18 cellular contexts compared by ENCODE assay signal in genomic region chr14:91935621-91936020, GRCh38. TPM values are rescaled to one million over a fixed set of nuclear protein-coding genes. Genes with fewer than 3 reads are reported as not detected.
DNase-seq lines count a peak whose midpoint lies in the region; ATAC-seq, FAIRE-seq and TF ChIP-seq lines count a peak whose summit lies in the region.
"Had no signal": no experiment of that assay in that cellular context is flagged by ENCODE, and none has a peak within 500 bp of the region (broad histone marks: within the 10 kb centered on the region; RNA-seq: fewer than 3 reads in every experiment).

No MANE protein-coding gene starts in this region.

- H3K9me3 Mint-ChIP-seq in stimulated activated naive CD8-positive, alpha-beta T cell treated with anti-CD3 and anti-CD28 coated beads, Interleukin-15, amount 100 ng/mL, for 72 hours, result no peaks in the 10 kb centered on the region
- H3K9me3 Mint-ChIP-seq: CD14-positive monocyte; CD8-positive, alpha-beta T cell had no signal

- H3K9me3 ChIP-seq in HepG2 (ENCODE audit: low read length) (no peaks in the 10 kb centered on the region), right lobe of liver (no peaks in the 10 kb centered on the region), small intestine (ENCODE audit: control insufficient read depth, low read depth) (no peaks in the 10 kb centered on the region)

- WGBS in HepG2 (ENCODE audit: low lambda C conversion rate), result 14% methylated on average over 6 of the region's 6 CpGs
- WGBS in right lobe of liver (ENCODE audit: insufficient coverage, low coverage, low lambda C conversion rate, missing lambda C conversion rate), result 42% methylated on average over 6 of the region's 6 CpGs
- WGBS in small intestine, 3 donors, result 29 to 64% (median 62%) methylated on average over 6 of the region's 6 CpGs

- H3K36me3 ChIP-seq in HepG2 (replicated peaks in 1 of 2; ENCODE audit: control insufficient read depth in 1 of 2, insufficient read depth in 2 of 2, low read length in 2 of 2) (no peaks in the 10 kb centered on the region), right lobe of liver (no peaks in the 10 kb centered on the region), small intestine (ENCODE audit: control insufficient read depth in 2 of 2, insufficient read depth in 2 of 2, low read length in 2 of 2) (no peaks in the 10 kb centered on the region)

- H3K4me1 Mint-ChIP-seq in stimulated activated naive CD8-positive, alpha-beta T cell treated with anti-CD3 and anti-CD28 coated beads, Interleukin-15, amount 100 ng/mL, for 72 hours, result no peaks in the 10 kb centered on the region

- FAIRE-seq in HepG2 (lab: Jason Lieb, UNC), result peak; percentile 60
- FAIRE-seq in small intestine (lab: Jason Lieb, UNC), result no peak
- FAIRE-seq: A204.1, D721Med, H54 had no signal

- H3K27ac ChIP-seq in HepG2 (ENCODE audit: extremely low read length, insufficient read depth, low read length), result no peak overlapping the region
- no peak overlapping the region for H3K27ac ChIP-seq in right lobe of liver
- H3K27ac ChIP-seq in small intestine (ENCODE audit: low read depth in 1 of 2, low read length in 1 of 2), result no peak overlapping the region
- H3K27ac ChIP-seq: GM23248, HL-60 had no signal

- in situ Hi-C loops in HepG2 (cut with HindIII; ENCODE audit: extremely low pct_ligation_motif_present, low pct_unique_long_range_greater_than_20kb), result no loop called here

- TF ChIP-seq CTCF in HepG2 (CRISPR knock-in tag; IDR thresholded peaks at IDR 0.05) (no peak), right lobe of liver (IDR thresholded peaks at IDR 0.05) (no peak)

- H3K27me3 Mint-ChIP-seq in stimulated activated naive CD8-positive, alpha-beta T cell treated with anti-CD3 and anti-CD28 coated beads, Interleukin-15, amount 100 ng/mL, for 72 hours, result no peaks in the 10 kb centered on the region

- no peaks in the 10 kb centered on the region for H4K20me1 ChIP-seq in HepG2 (ENCODE audit: insufficient read depth, low read length)

- no peak overlapping the region for H3K4me3 Mint-ChIP-seq in stimulated activated naive CD8-positive, alpha-beta T cell treated with anti-CD3 and anti-CD28 coated beads, Interleukin-15, amount 100 ng/mL, for 72 hours
- H3K4me3 Mint-ChIP-seq: CD14-positive monocyte; CD8-positive, alpha-beta T cell had no signal

- no peak for TF ChIP-seq RAD21 in HepG2 (CRISPR knock-in tag; IDR thresholded peaks at IDR 0.05)

- CTCF ChIA-PET in HepG2 (lab: Yijun Ruan, JAX; ENCODE audit: low intra/inter-chr PET ratio, low total read pairs), result no interaction called here

- no peak for TF ChIP-seq POLR2A in HepG2 (IDR thresholded peaks at IDR 0.05; ENCODE audit: insufficient read depth in 1 of 2, low read depth in 2 of 2, low read length in 2 of 2)
- TF ChIP-seq POLR2A in right lobe of liver (IDR thresholded peaks at IDR 0.05), result no peak

- H3K4me1 ChIP-seq in HepG2 (ENCODE audit: insufficient read depth, low read length) (peaks cover 19% of the 10 kb centered on the region), right lobe of liver (no peaks in the 10 kb centered on the region), small intestine (ENCODE audit: control insufficient read depth in 2 of 2, insufficient read depth in 1 of 2, low read depth in 1 of 2, low read length in 1 of 2) (no peaks in the 10 kb centered on the region)

- no peak for DNase-seq in HepG2 (ENCODE audit: low spot score)
- DNase-seq in right lobe of liver, result no peak
- DNase-seq in kidney tubule cell (ENCODE audit: low spot score), result peak; percentile 50
- DNase-seq in small intestine, result peak; percentile 10
- DNase-seq in stimulated activated CD4-positive, alpha-beta T cell treated with anti-CD3 and anti-CD28 coated beads, Interleukin-1b, Interleukin-23, amount 100 ng/mL, for 48 hours, result no peak
- no peak for DNase-seq in stimulated activated naive CD8-positive, alpha-beta T cell treated with anti-CD3 and anti-CD28 coated beads, Interleukin-15, amount 100 ng/mL, for 72 hours
- no peak for DNase-seq in epidermal melanocyte (ENCODE audit: insufficient read length, low spot score)
- DNase-seq: CD8-positive, alpha-beta T cell; COR-L47; DMS153; GF-D8; GM23248 had no signal

- no peak overlapping the region for H3K27ac Mint-ChIP-seq in stimulated activated naive CD8-positive, alpha-beta T cell treated with anti-CD3 and anti-CD28 coated beads, Interleukin-15, amount 100 ng/mL, for 72 hours
- H3K27ac Mint-ChIP-seq: CD14-positive monocyte; CD8-positive, alpha-beta T cell had no signal

- no TSS peak for BruUV-seq in HepG2 (replicated peaks; lab: Mats Ljungman, UMichigan)

- no peak overlapping the region for H3K9ac ChIP-seq in HepG2 (ENCODE audit: insufficient read depth, low read depth, low read length)
- H3K9ac ChIP-seq: GM23248 had no signal

- H3K4me3 ChIP-seq in HepG2 (replicated peaks in 1 of 3; ENCODE audit: insufficient read depth in 1 of 3, low read depth in 2 of 3, low read length in 3 of 3) (0 out of 6 replicates have a peak overlapping the region, but pooled peaks of 1 of the 3 experiments have one; percentile 6), right lobe of liver (no peak overlapping the region), small intestine (ENCODE audit: low read depth in 1 of 2, low read length in 2 of 2) (no peak overlapping the region)
- H3K4me3 ChIP-seq: GM23248 had no signal

- H3K79me2 ChIP-seq in HepG2 (ENCODE audit: insufficient read depth, low read length), result no peaks in the 10 kb centered on the region

- POLR2A ChIA-PET in HepG2 (lab: Yijun Ruan, JAX), result no interaction called here

- H2AFZ ChIP-seq in HepG2 (ENCODE audit: low read length), result no peak overlapping the region
- H2AFZ ChIP-seq: GM23248 had no signal

- peak; percentile 89 for ATAC-seq in HepG2
- no peak for ATAC-seq in right lobe of liver
- ATAC-seq in stimulated activated naive CD8-positive, alpha-beta T cell treated with anti-CD3 and anti-CD28 coated beads, Interleukin-15, amount 100 ng/mL, for 72 hours, result no peak
- ATAC-seq: CD8-positive, alpha-beta T cell; HCT116 had no signal

- H3K27me3 ChIP-seq in HepG2 (ENCODE audit: control insufficient read depth in 1 of 2, insufficient read depth in 2 of 2, low read length in 2 of 2) (no peaks in the 10 kb centered on the region), right lobe of liver (no peaks in the 10 kb centered on the region), small intestine (ENCODE audit: control insufficient read depth in 2 of 2, insufficient read depth in 2 of 2, low read length in 2 of 2) (no peaks in the 10 kb centered on the region)

- intact Hi-C loops in HepG2 (cut with micrococcal nuclease; ENCODE audit: unreplicated experiment), result no loop called here
- intact Hi-C loops in right lobe of liver (cut with DNase I), result no loop called here

- TF ChIP-seq EP300 in HepG2 (IDR thresholded peaks at IDR 0.05; ENCODE audit: low read depth in 2 of 2, low read length in 2 of 2), result no peak
- TF ChIP-seq EP300 in HepG2 (CRISPR knock-in tag; IDR thresholded peaks at IDR 0.05; ENCODE audit: borderline replicate concordance), result no peak

- H3K4me2 ChIP-seq in HepG2 (ENCODE audit: low read depth, low read length), result peak overlapping the region; percentile 36

TF ChIP-seq in HepG2, 621 proteins besides CTCF, POLR2A, EP300 and RAD21 (continues in another document):
- TF ChIP-seq HNF1B (CRISPR knock-in tag; IDR thresholded peaks at IDR 0.05) (peak; percentile 32; the same call in 1 of the 2 replicates), EZH2 (conservative IDR thresholded peaks at IDR 0.05; ENCODE audit: low read depth, low read length) (no peak), CENPBD1 (CRISPR knock-in tag; IDR thresholded peaks at IDR 0.05; ENCODE audit: borderline replicate concordance, low read depth) (no peak)

RNA-seq across cellular contexts. Expression of gene FBLN5, which starts 11.9 kb away (rescaled TPM):
- total RNA-seq in HepG2 (2016; rRNA removed; fragmentation: Illumina TruSeq; extraction: Trizol), result 0.60 and 0.77 TPM in 2 replicates
- total RNA-seq in HepG2 (2016; cell fraction: cytosol; rRNA removed; fragmentation: Illumina TruSeq; extraction: Trizol; ENCODE audit: low read depth), result 0.09 and 0.30 TPM in 2 replicates
- total RNA-seq in HepG2 (2016; cell fraction: insoluble cytoplasmic fraction; rRNA removed; fragmentation: Illumina TruSeq; extraction: Trizol), result 0.43 and 0.54 TPM in 2 replicates
- 0.45 and 0.68 TPM in 2 replicates for total RNA-seq in HepG2 (2016; cell fraction: membrane; rRNA removed; fragmentation: Illumina TruSeq; extraction: Trizol)
- 0.66 and 0.96 TPM in 2 replicates for total RNA-seq in HepG2 (2016; cell fraction: nucleus; rRNA removed; fragmentation: Illumina TruSeq; extraction: Trizol)
- 0.38 and 0.71 TPM in 2 replicates for polyA plus RNA-seq in HepG2 (2011; rRNA removed)
- polyA plus RNA-seq in HepG2 (2011; cell fraction: cytosol; rRNA removed), result 0.15 and 0.74 TPM in 2 replicates
- polyA plus RNA-seq in HepG2 (2011; cell fraction: nucleus; rRNA removed), result 0.23 and 0.81 TPM in 2 replicates
- 30.3 and 36.9 TPM in 2 replicates for polyA plus RNA-seq in HepG2 (2012)
- polyA plus RNA-seq in HepG2 (2016; cell fraction: cytosol; fragmentation: Illumina TruSeq; extraction: Trizol; ENCODE audit: low read depth), result 0.29 and 0.35 TPM in 2 replicates
- 0.86 and 1.8 TPM in 2 replicates for polyA plus RNA-seq in HepG2 (2016; cell fraction: insoluble cytoplasmic fraction; fragmentation: Illumina TruSeq; extraction: Trizol; ENCODE audit: low read depth)
- 0.79 and 1.0 TPM in 2 replicates for polyA plus RNA-seq in HepG2 (2016; cell fraction: membrane; fragmentation: Illumina TruSeq; extraction: Trizol; ENCODE audit: low read depth)
- polyA plus RNA-seq in HepG2 (2016; cell fraction: nucleus; fragmentation: Illumina TruSeq; extraction: Trizol; ENCODE audit: insufficient read depth, low read depth), result 1.5 and 2.6 TPM in 2 replicates
- polyA minus RNA-seq in HepG2 (2011; rRNA and poly(A)+ RNA removed; ENCODE audit: low replicate concordance), result 0.46 and 2.9 TPM in 2 replicates
- 0.44 and 0.89 TPM in 2 replicates for polyA minus RNA-seq in HepG2 (2011; cell fraction: cytosol; rRNA and poly(A)+ RNA removed)
- polyA minus RNA-seq in HepG2 (2011; cell fraction: nucleus; rRNA and poly(A)+ RNA removed), result 0.75 and 0.77 TPM in 2 replicates
- 10 to 100 TPM in 5 of 6 experiments, 1 to 10 TPM in 1; 6.7 to 36.3 (median 17.8) TPM for total RNA-seq in right lobe of liver
- 10 to 100 TPM in 2 of 3 donors, 1 to 10 TPM in 1; 2.0 to 34.7 (median 11.1) TPM for polyA plus RNA-seq in small intestine

Comparison
In these comparisons a context has a peak if more than half of its experiments do, and no peak if none do; other contexts are left out.
1. DNase-seq: peak in kidney tubule cell (single experiment) and small intestine (single experiment); none in HepG2 (single experiment), right lobe of liver (0 of 3), stimulated activated CD4-positive, alpha-beta T cell treated with anti-CD3 and anti-CD28 coated beads, Interleukin-1b, Interleukin-23, amount 100 ng/mL, for 48 hours (single experiment), stimulated activated naive CD8-positive, alpha-beta T cell treated with anti-CD3 and anti-CD28 coated beads, Interleukin-15, amount 100 ng/mL, for 72 hours (0 of 2) and epidermal melanocyte (single experiment).